In genomic region chr3:59185586-59186381, GRCh38 we compare ENCODE assay signal across 2 cellular contexts.
TF ChIP-seq lines count a peak whose summit lies in the region.

No MANE protein-coding gene starts in this region.

TF ChIP-seq in HCT116, 20 proteins besides CTCF, POLR2A, EP300 and RAD21 (continued from another document):
- TF ChIP-seq, protein P1, sequence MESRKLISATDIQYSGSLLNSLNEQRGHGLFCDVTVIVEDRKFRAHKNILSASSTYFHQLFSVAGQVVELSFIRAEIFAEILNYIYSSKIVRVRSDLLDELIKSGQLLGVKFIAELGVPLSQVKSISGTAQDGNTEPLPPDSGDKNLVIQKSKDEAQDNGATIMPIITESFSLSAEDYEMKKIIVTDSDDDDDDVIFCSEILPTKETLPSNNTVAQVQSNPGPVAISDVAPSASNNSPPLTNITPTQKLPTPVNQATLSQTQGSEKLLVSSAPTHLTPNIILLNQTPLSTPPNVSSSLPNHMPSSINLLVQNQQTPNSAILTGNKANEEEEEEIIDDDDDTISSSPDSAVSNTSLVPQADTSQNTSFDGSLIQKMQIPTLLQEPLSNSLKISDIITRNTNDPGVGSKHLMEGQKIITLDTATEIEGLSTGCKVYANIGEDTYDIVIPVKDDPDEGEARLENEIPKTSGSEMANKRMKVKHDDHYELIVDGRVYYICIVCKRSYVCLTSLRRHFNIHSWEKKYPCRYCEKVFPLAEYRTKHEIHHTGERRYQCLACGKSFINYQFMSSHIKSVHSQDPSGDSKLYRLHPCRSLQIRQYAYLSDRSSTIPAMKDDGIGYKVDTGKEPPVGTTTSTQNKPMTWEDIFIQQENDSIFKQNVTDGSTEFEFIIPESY (IDR thresholded peaks at IDR 0.05; ENCODE audit: extremely low read depth, insufficient replicate concordance, low read length) = no peak
- TF ChIP-seq, protein P2, sequence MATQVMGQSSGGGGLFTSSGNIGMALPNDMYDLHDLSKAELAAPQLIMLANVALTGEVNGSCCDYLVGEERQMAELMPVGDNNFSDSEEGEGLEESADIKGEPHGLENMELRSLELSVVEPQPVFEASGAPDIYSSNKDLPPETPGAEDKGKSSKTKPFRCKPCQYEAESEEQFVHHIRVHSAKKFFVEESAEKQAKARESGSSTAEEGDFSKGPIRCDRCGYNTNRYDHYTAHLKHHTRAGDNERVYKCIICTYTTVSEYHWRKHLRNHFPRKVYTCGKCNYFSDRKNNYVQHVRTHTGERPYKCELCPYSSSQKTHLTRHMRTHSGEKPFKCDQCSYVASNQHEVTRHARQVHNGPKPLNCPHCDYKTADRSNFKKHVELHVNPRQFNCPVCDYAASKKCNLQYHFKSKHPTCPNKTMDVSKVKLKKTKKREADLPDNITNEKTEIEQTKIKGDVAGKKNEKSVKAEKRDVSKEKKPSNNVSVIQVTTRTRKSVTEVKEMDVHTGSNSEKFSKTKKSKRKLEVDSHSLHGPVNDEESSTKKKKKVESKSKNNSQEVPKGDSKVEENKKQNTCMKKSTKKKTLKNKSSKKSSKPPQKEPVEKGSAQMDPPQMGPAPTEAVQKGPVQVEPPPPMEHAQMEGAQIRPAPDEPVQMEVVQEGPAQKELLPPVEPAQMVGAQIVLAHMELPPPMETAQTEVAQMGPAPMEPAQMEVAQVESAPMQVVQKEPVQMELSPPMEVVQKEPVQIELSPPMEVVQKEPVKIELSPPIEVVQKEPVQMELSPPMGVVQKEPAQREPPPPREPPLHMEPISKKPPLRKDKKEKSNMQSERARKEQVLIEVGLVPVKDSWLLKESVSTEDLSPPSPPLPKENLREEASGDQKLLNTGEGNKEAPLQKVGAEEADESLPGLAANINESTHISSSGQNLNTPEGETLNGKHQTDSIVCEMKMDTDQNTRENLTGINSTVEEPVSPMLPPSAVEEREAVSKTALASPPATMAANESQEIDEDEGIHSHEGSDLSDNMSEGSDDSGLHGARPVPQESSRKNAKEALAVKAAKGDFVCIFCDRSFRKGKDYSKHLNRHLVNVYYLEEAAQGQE (IDR thresholded peaks at IDR 0.05; ENCODE audit: low read depth) = peak; percentile 39
- TF ChIP-seq EZH2phosphoT487 (IDR thresholded peaks at IDR 0.05; ENCODE audit: borderline replicate concordance) = no peak

TF ChIP-seq in SK-N-SH, 30 proteins besides CTCF, POLR2A, EP300 and RAD21 (continued from another document):
- no peak for TF ChIP-seq SIN3A (IDR thresholded peaks at IDR 0.05; ENCODE audit: borderline replicate concordance, low read depth, low read length)
- no peak for TF ChIP-seq GATA2 (CRISPR knock-in tag; IDR thresholded peaks at IDR 0.05)
- TF ChIP-seq NFIC (IDR thresholded peaks at IDR 0.05; ENCODE audit: borderline replicate concordance) = 0 out of 2 replicates have a peak, but pooled peaks have one; percentile 9
- no peak for TF ChIP-seq NRF1 (IDR thresholded peaks at IDR 0.05; ENCODE audit: low read depth, low read length)
- peak; percentile 58 for TF ChIP-seq TCF12 (IDR thresholded peaks at IDR 0.05)
- TF ChIP-seq, protein P1 (IDR thresholded peaks at IDR 0.05; ENCODE audit: borderline replicate concordance, low read depth) = no peak
- TF ChIP-seq, protein P3, sequence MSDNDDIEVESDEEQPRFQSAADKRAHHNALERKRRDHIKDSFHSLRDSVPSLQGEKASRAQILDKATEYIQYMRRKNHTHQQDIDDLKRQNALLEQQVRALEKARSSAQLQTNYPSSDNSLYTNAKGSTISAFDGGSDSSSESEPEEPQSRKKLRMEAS (IDR thresholded peaks at IDR 0.05; ENCODE audit: low read depth) = no peak
